Comparison of ENCODE assay signal across 8 cellular contexts in the genomic region with DNA sequence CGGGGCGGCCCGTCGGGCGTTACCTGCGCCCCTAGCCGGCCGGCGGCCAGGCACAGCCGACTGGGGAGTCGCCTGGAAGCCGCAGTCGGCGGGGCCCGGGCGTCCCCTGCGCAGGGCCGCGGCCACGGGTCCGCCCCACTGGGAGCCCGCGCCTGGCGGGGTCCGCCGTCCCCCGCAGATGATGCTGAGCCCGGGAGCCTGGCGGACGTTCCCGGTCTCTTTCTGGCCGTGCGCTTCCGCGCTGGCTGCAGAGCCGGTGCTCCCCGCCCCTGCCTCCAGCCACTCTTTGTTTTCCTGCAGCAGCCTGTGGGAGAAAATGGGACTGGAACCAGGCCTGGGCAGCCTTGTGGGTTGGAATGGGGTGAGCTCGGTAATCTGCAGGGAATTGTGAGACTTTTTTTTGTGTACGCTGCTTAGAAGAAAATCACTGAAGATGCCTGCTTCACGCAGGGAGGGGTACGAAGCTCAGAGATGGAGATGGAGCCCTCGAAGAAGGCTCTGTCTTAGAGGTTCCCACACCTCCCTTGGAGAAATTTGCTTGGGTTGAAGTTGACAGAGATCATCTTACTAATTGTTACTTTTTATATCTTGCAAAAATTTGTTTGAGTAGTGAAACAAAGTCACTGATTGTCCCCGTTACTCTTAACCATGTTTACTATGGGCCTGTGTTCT. TPM values are rescaled to one million over a fixed set of nuclear protein-coding genes. Genes with fewer than 3 reads are reported as not detected.
DNase-seq lines count a peak whose midpoint lies in the region; ATAC-seq and TF ChIP-seq lines count a peak whose summit lies in the region.

No MANE protein-coding gene starts in this region.

- POLR2A ChIA-PET in AG04450 (lab: Yijun Ruan, JAX) = interaction anchor here (0.7 to 1.5 kb wide), 6 partner anchors 22 to 159 kb away, joined by 3 to 5 read pairs (median 4); partner anchors contain the start of genes ENTPD6 and GINS1

- no peaks in the 10 kb centered on the region for H3K36me3 Mint-ChIP-seq in stimulated activated memory B cell treated with anti-CD40 and anti-IgM and Interleukin-4, amounts not matched to agents 10 μg/mL and 1 μg/mL and 100 μg/mL, for 72 hours

- no peaks in the 10 kb centered on the region for H3K9me3 ChIP-seq in AG04450 (ENCODE audit: control insufficient read depth, insufficient read depth, low read length)

- H3K27me3 ChIP-seq in AG04450 (ENCODE audit: control insufficient read depth, insufficient read depth, low read length) = no peaks in the 10 kb centered on the region

- TF ChIP-seq CTCF in AG04450 (IDR thresholded peaks at IDR 0.05; ENCODE audit: low read depth, low read length) (no peak), choroid plexus epithelial cell (conservative IDR thresholded peaks at IDR 0.05; ENCODE audit: low read depth, low read length) (no peak)

- H3K4me3 ChIP-seq in AG04450 (ENCODE audit: low read depth, low read length) = peak overlapping the region; percentile 89
- peak overlapping the region; percentile 91 for H3K4me3 ChIP-seq in choroid plexus epithelial cell (ENCODE audit: low read depth, low read length)

- peaks cover 4% of the 10 kb centered on the region for H3K27me3 Mint-ChIP-seq in stimulated activated memory B cell treated with anti-CD40 and anti-IgM and Interleukin-4, amounts not matched to agents 10 μg/mL and 1 μg/mL and 100 μg/mL, for 72 hours

- H3K4me3 Mint-ChIP-seq in stimulated activated memory B cell treated with anti-CD40 and anti-IgM and Interleukin-4, amounts not matched to agents 10 μg/mL and 1 μg/mL and 100 μg/mL, for 72 hours = peak overlapping the region; percentile 87

- CTCF ChIA-PET in AG04450 (lab: Charles Lee) = interaction anchor here (1.1 to 3.3 kb wide), 4 partner anchors 10 to 255 kb away, joined by 3 to 17 read pairs (median 8); no protein-coding TSS in a partner anchor

- DNase-seq in AG04450 (ENCODE audit: low read depth, low spot score) = no peak
- peak; percentile 47 for DNase-seq in OCI-M1 (lab: John Stamatoyannopoulos, UW)
- peak; percentile 47 for DNase-seq in choroid plexus epithelial cell (ENCODE audit: low read depth)
- peak; percentile 46 for DNase-seq in kidney tubule cell (ENCODE audit: low spot score)
- DNase-seq in KG1 (lab: John Stamatoyannopoulos, UW) = no peak

- no peak overlapping the region for H3K27ac ChIP-seq in AG04450 (ENCODE audit: low read depth, low read length)

- H3K9me3 Mint-ChIP-seq in stimulated activated memory B cell treated with anti-CD40 and anti-IgM and Interleukin-4, amounts not matched to agents 10 μg/mL and 1 μg/mL and 100 μg/mL, for 72 hours = peaks cover 1% of the 10 kb centered on the region

- H3K4me1 Mint-ChIP-seq in stimulated activated memory B cell treated with anti-CD40 and anti-IgM and Interleukin-4, amounts not matched to agents 10 μg/mL and 1 μg/mL and 100 μg/mL, for 72 hours = peaks cover 27% of the 10 kb centered on the region

- peak overlapping the region; percentile 77 for H3K27ac Mint-ChIP-seq in stimulated activated memory B cell treated with anti-CD40 and anti-IgM and Interleukin-4, amounts not matched to agents 10 μg/mL and 1 μg/mL and 100 μg/mL, for 72 hours

- ATAC-seq in GM18498 (IDR thresholded peaks at IDR 0.05; ENCODE audit: unreplicated experiment) (peak; percentile 48), HG03025 (IDR thresholded peaks at IDR 0.05; ENCODE audit: low FRiP score, unreplicated experiment) (peak; percentile 8)
- peak; percentile 43 for ATAC-seq in stimulated activated memory B cell treated with anti-CD40 and anti-IgM and Interleukin-4, amounts not matched to agents 10 μg/mL and 1 μg/mL and 100 μg/mL, for 72 hours

RNA-seq across cellular contexts. Expression of gene PYGB, which starts 0.8 kb away (rescaled TPM):
- 43.2 and 60.0 TPM in 2 replicates for polyA plus RNA-seq in AG04450 (2011; rRNA removed)
- 70.7 and 104 TPM in 2 replicates for polyA minus RNA-seq in AG04450 (2011; rRNA and poly(A)+ RNA removed)

RNA-seq across cellular contexts. Expression of gene ENTPD6, which starts 53.1 kb away (rescaled TPM):
- 39.9 and 51.4 TPM in 2 replicates for polyA plus RNA-seq in AG04450 (2011; rRNA removed)
- polyA minus RNA-seq in AG04450 (2011; rRNA and poly(A)+ RNA removed) = 34.2 and 39.9 TPM in 2 replicates

Comparison
In these comparisons a context has a peak if more than half of its experiments do, and no peak if none do; other contexts are left out.
1. DNase-seq: peak in OCI-M1 (single experiment), choroid plexus epithelial cell (single experiment) and kidney tubule cell (single experiment); none in AG04450 (single experiment) and KG1 (single experiment).
2. Peak in every context shown above with its lines, with median percentiles within 50 percentile points of each other: ATAC-seq.